9 cellular contexts compared by ENCODE assay signal in the genomic region with DNA sequence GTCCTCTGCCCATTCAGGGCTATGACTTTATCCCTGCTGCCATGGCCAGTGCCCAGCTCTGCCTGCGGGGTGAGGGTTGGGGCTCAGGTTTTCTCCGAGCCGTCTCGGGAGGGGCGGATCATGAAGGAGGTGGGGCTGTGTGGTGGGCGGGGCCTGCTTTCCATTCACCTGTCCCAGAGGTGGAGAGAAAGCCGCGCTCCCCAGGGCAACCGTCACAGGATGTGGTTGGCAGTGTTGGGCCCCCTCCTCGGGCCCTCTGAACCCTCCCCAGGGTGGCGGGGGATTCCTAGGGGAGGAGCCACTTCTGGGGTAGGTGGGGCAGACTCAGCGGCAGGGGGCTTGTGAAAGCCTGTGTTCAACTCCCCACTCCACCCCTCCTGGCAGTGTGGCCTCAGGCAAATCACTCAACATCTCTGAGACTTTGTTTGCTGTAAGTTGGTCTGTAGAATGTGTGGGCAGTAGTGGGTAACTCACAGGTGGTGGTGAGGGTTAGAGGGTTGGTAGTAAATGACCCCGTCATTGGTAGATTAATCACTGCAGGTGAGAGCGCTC. TPM values are rescaled to one million over a fixed set of nuclear protein-coding genes. Genes with fewer than 3 reads are reported as not detected.
DNase-seq lines count a peak whose midpoint lies in the region; ATAC-seq and FAIRE-seq lines count a peak whose summit lies in the region.
"Had no signal": no experiment of that assay in that cellular context is flagged by ENCODE, and none has a peak within 500 bp of the region (broad histone marks: within the 10 kb centered on the region; RNA-seq: fewer than 3 reads in every experiment).

No MANE protein-coding gene starts in this region.

- H3K9me3 Mint-ChIP-seq in activated naive CD8-positive, alpha-beta T cell treated with anti-CD3 and anti-CD28 coated beads, Interleukin-2, amount 10 ng/mL, durations not matched to agents 7 days and 5 days = no peaks in the 10 kb centered on the region

- ATAC-seq in activated naive CD8-positive, alpha-beta T cell treated with anti-CD3 and anti-CD28 coated beads, Interleukin-2, amount 10 ng/mL, durations not matched to agents 7 days and 5 days (ENCODE audit: low read depth) = peak; percentile 51
- no peak for ATAC-seq in HG03039 (IDR thresholded peaks at IDR 0.05; ENCODE audit: unreplicated experiment)
- no peak for ATAC-seq in GM21515 (IDR thresholded peaks at IDR 0.05; ENCODE audit: unreplicated experiment)

- peaks cover 27% of the 10 kb centered on the region for H3K36me3 Mint-ChIP-seq in activated naive CD8-positive, alpha-beta T cell treated with anti-CD3 and anti-CD28 coated beads, Interleukin-2, amount 10 ng/mL, durations not matched to agents 7 days and 5 days

- peaks cover 67% of the 10 kb centered on the region for H3K4me1 Mint-ChIP-seq in activated naive CD8-positive, alpha-beta T cell treated with anti-CD3 and anti-CD28 coated beads, Interleukin-2, amount 10 ng/mL, durations not matched to agents 7 days and 5 days

- no peaks in the 10 kb centered on the region for H3K27me3 Mint-ChIP-seq in activated naive CD8-positive, alpha-beta T cell treated with anti-CD3 and anti-CD28 coated beads, Interleukin-2, amount 10 ng/mL, durations not matched to agents 7 days and 5 days

- DNase-seq in CD1c-positive myeloid dendritic cell (ENCODE audit: extremely low spot score) (peak; percentile 42), T follicular helper cell (ENCODE audit: low read depth) (peak; percentile 93), posterior vena cava (ENCODE audit: low spot score) (peak; percentile 62), frontal cortex (ENCODE audit: low spot score in 2 of 2) (no peak), middle frontal gyrus (ENCODE audit: extremely low spot score, low spot score) (no peak)
- peak; percentile 80 for DNase-seq in activated naive CD8-positive, alpha-beta T cell treated with anti-CD3 and anti-CD28 coated beads, Interleukin-2, amount 10 ng/mL, durations not matched to agents 7 days and 5 days

- POLR2A ChIA-PET in activated naive CD8-positive, alpha-beta T cell treated with anti-CD3 and anti-CD28 coated beads, Interleukin-2, amount 10 ng/mL, durations not matched to agents 7 days and 5 days (lab: Charles Lee) = interaction anchor here (0.8 to 2.5 kb wide), 4 partner anchors 16 to 60 kb away, joined by 4 to 11 read pairs (median 6); no protein-coding TSS in a partner anchor

- peak overlapping the region; percentile 90 for H3K27ac Mint-ChIP-seq in activated naive CD8-positive, alpha-beta T cell treated with anti-CD3 and anti-CD28 coated beads, Interleukin-2, amount 10 ng/mL, durations not matched to agents 7 days and 5 days

- peak overlapping the region; percentile 70 for H3K4me3 Mint-ChIP-seq in activated naive CD8-positive, alpha-beta T cell treated with anti-CD3 and anti-CD28 coated beads, Interleukin-2, amount 10 ng/mL, durations not matched to agents 7 days and 5 days

- intact Hi-C loops in posterior vena cava (cut with DNase I) = no loop called here

- no peak for FAIRE-seq in frontal cortex (lab: Jason Lieb, UNC)
- FAIRE-seq: G401.6 had no signal

RNA-seq across cellular contexts. Expression of gene CD6, which starts 50.3 kb away (rescaled TPM):
- 100 to 1,000 TPM; 274 to 285 TPM for total RNA-seq in activated naive CD8-positive, alpha-beta T cell treated with anti-CD3 and anti-CD28 coated beads, Interleukin-2, amount 10 ng/mL, durations not matched to agents 7 days and 5 days
- total RNA-seq in posterior vena cava (under 1 TPM; 0.43 to 0.93 TPM), frontal cortex (0.82 TPM)

Comparison
In these comparisons a context has a peak if more than half of its experiments do, and no peak if none do; other contexts are left out.
1. DNase-seq: peak in CD1c-positive myeloid dendritic cell (single experiment), T follicular helper cell (single experiment), activated naive CD8-positive, alpha-beta T cell treated with anti-CD3 and anti-CD28 coated beads, Interleukin-2, amount 10 ng/mL, durations not matched to agents 7 days and 5 days (single experiment) and posterior vena cava (single experiment); none in frontal cortex (0 of 2) and middle frontal gyrus (single experiment).
2. RNA of gene CD6, which starts 50.3 kb away (total RNA-seq): 274 to 285 TPM in activated naive CD8-positive, alpha-beta T cell treated with anti-CD3 and anti-CD28 coated beads, Interleukin-2, amount 10 ng/mL, durations not matched to agents 7 days and 5 days; 0.43 to 0.93 TPM in posterior vena cava and 0.82 TPM in frontal cortex (single experiment); every median in the first group is over 100 times any median in the second.